ENCODE assay signal across 23 cellular contexts in the genomic region with DNA sequence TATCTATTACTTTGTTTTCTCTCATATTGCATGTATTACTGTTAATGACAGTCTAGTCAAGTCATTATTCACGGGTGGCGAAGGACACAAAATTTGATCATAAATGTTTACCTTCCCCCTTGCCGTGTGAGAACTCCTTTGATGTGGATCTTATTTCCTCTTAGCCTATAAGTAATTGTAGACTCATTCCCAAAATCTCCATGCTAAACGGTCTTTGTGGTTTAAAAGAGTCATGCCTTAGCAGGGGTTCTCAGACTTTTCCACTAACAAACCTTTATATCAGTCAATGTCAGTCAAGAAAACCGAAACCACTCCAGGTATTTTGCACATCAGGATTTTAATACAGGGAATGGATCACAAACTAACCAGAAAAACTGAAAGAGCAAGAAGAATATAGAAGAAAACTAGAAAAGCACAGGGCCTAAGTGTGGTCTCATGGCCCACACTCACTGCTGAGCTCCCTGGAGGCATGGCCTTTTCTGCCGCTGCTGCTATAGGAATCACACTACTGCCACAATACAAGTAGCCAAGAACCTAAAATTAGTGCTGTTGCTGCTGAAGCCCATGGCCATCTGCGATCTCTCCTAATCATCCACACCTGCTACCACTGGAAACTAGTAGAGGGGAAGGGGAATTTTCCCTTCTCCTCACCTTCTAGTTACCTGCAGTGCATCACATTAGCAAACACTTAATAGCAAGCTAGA.
"Had no signal": no experiment of that assay in that cellular context is flagged by ENCODE, and none has a peak within 500 bp of the region (broad histone marks: within the 10 kb centered on the region; RNA-seq: fewer than 3 reads in every experiment).

No MANE protein-coding gene starts in this region.

- H3K4me1 ChIP-seq: colonic mucosa, esophagus muscularis mucosa, gastrocnemius medialis, testis, uterus had no signal

- H3K36me3 ChIP-seq: colonic mucosa, esophagus muscularis mucosa, gastrocnemius medialis, uterus had no signal

- ATAC-seq: effector memory CD8-positive, alpha-beta T cell; gastrocnemius medialis; left colon; sciatic nerve; stimulated activated naive B cell treated with anti-CD40 and anti-IgM and Interleukin-4, amounts not matched to agents 10 μg/mL and 1 μg/mL and 100 μg/mL, for 72 hours had no signal

- H3K27me3 ChIP-seq: colonic mucosa, dorsolateral prefrontal cortex, esophagus muscularis mucosa, gastrocnemius medialis, testis, uterus had no signal

- H3K36me3 Mint-ChIP-seq: activated naive CD4-positive, alpha-beta T cell treated with anti-CD3 and anti-CD28 coated beads, Interleukin-2, amount 50 U/mL, for 24 hours; memory B cell; stimulated activated naive B cell treated with anti-CD40 and anti-IgM and Interleukin-4, amounts not matched to agents 10 μg/mL and 1 μg/mL and 100 μg/mL, for 72 hours had no signal

- H3K27ac ChIP-seq: colonic mucosa, dorsolateral prefrontal cortex, esophagus muscularis mucosa, gastrocnemius medialis, testis, uterus had no signal

- H3K9me3 ChIP-seq: colonic mucosa, esophagus muscularis mucosa, gastrocnemius medialis, testis, uterus had no signal

- FAIRE-seq: bronchial epithelial cell, small intestine had no signal

- H3K27ac Mint-ChIP-seq: activated naive CD4-positive, alpha-beta T cell treated with anti-CD3 and anti-CD28 coated beads, Interleukin-2, amount 50 U/mL, for 24 hours; effector memory CD8-positive, alpha-beta T cell; memory B cell; stimulated activated naive B cell treated with anti-CD40 and anti-IgM and Interleukin-4, amounts not matched to agents 10 μg/mL and 1 μg/mL and 100 μg/mL, for 72 hours had no signal

- H3K4me3 ChIP-seq: colonic mucosa, dorsolateral prefrontal cortex, esophagus muscularis mucosa, gastrocnemius medialis, testis, uterus had no signal

- H3K9me3 Mint-ChIP-seq: activated naive CD4-positive, alpha-beta T cell treated with anti-CD3 and anti-CD28 coated beads, Interleukin-2, amount 50 U/mL, for 24 hours; memory B cell; stimulated activated naive B cell treated with anti-CD40 and anti-IgM and Interleukin-4, amounts not matched to agents 10 μg/mL and 1 μg/mL and 100 μg/mL, for 72 hours had no signal

- DNase-seq: activated gamma-delta T cell treated with Interleukin-2 at 50 U/mL for 16 hours; activated T-cell treated with anti-CD3 and anti-CD28 coated beads, Interleukin-2, amount 50 U/mL, for 1 hour; aorta; colonic mucosa; dorsolateral prefrontal cortex; effector memory CD8-positive, alpha-beta T cell; gastrocnemius medialis; head of caudate nucleus; islet precursor cell; left colon; posterior cingulate gyrus; small intestine; stimulated activated CD4-positive, alpha-beta T cell treated with anti-CD3 and anti-CD28 coated beads, Interleukin-15, amount 100 ng/mL, for 24 hours; stimulated activated naive B cell treated with anti-CD40 and anti-IgM and Interleukin-4, amounts not matched to agents 10 μg/mL and 1 μg/mL and 100 μg/mL, for 72 hours; T-helper 9 cell; testis; trophoblast cell; uterus had no signal
